11 cellular contexts compared by ENCODE assay signal in genomic region chr14:100636559-100636958, GRCh38. TPM values are rescaled to one million over a fixed set of nuclear protein-coding genes. Genes with fewer than 3 reads are reported as not detected.
DNase-seq lines count a peak whose midpoint lies in the region; ATAC-seq and TF ChIP-seq lines count a peak whose summit lies in the region.
"Had no signal": no experiment of that assay in that cellular context is flagged by ENCODE, and none has a peak within 500 bp of the region (broad histone marks: within the 10 kb centered on the region; RNA-seq: fewer than 3 reads in every experiment).

No MANE protein-coding gene starts in this region.

- no peak for TF ChIP-seq CTCF in WTC11 (IDR thresholded peaks at IDR 0.05)
- TF ChIP-seq CTCF in neural crest cell (conservative IDR thresholded peaks at IDR 0.05) = no peak
- no peak for TF ChIP-seq CTCF in ascending aorta (IDR thresholded peaks at IDR 0.05)

- intact Hi-C loops in ascending aorta (cut with DNase I) = no loop called here

- H3K27ac Mint-ChIP-seq in WTC11 (no peak overlapping the region), neural crest cell (ENCODE audit: unreplicated experiment) (peak overlapping the region; percentile 30)
- peak overlapping the region; percentile 30 for H3K27ac Mint-ChIP-seq in stimulated activated effector memory CD8-positive, alpha-beta T cell treated with anti-CD3 and anti-CD28 coated beads, Interleukin-12 subunit alpha, Interleukin-12 subunit beta, amount 100 ng/mL, for 72 hours

- no peaks in the 10 kb centered on the region for H3K9me3 ChIP-seq in ascending aorta
- H3K9me3 ChIP-seq: A549, BLaER1 had no signal

- H3K4me1 ChIP-seq in ascending aorta = no peaks in the 10 kb centered on the region
- H3K4me1 ChIP-seq: A549 had no signal

- no peaks in the 10 kb centered on the region for H3K27me3 ChIP-seq in H7 (ENCODE audit: control insufficient read depth, insufficient read depth, low read length)
- H3K27me3 ChIP-seq in ascending aorta = no peaks in the 10 kb centered on the region
- H3K27me3 ChIP-seq: BLaER1 had no signal

- H3K9me3 Mint-ChIP-seq in WTC11 (no peaks in the 10 kb centered on the region), neural crest cell (no peaks in the 10 kb centered on the region)
- H3K9me3 Mint-ChIP-seq in stimulated activated effector memory CD8-positive, alpha-beta T cell treated with anti-CD3 and anti-CD28 coated beads, Interleukin-12 subunit alpha, Interleukin-12 subunit beta, amount 100 ng/mL, for 72 hours = no peaks in the 10 kb centered on the region

- no peak overlapping the region for H3K4me3 ChIP-seq in H7 (ENCODE audit: insufficient read depth, low read depth, low read length)
- H3K4me3 ChIP-seq in ascending aorta = no peak overlapping the region
- H3K4me3 ChIP-seq: A549, BLaER1, K562 had no signal

- CTCF ChIA-PET in WTC11 (lab: Charles Lee) = interaction anchor here (1.8 to 3.6 kb wide), 3 partner anchors 9 to 96 kb away, joined by 4 to 28 read pairs (median 5); no protein-coding TSS in a partner anchor

- POLR2A ChIA-PET in WTC11 (lab: Charles Lee) = no interaction called here

- no peaks in the 10 kb centered on the region for H3K36me3 ChIP-seq in H7 (replicated peaks; ENCODE audit: control insufficient read depth, insufficient read depth, low read length)
- H3K36me3 ChIP-seq in ascending aorta = no peaks in the 10 kb centered on the region
- H3K36me3 ChIP-seq: BLaER1 had no signal

- DNase-seq in H7 (peak; percentile 40), WTC11 (ENCODE audit: low spot score) (no peak), neural crest cell (ENCODE audit: low read depth, low spot score) (no peak), NCI-H146 treated with DMSO at 0.1 percent for 48 hours (lab: John Stamatoyannopoulos, UW; ENCODE audit: unreplicated experiment) (no peak), ascending aorta (ENCODE audit: low spot score in 2 of 2) (no peak), AG20443 (ENCODE audit: low spot score) (no peak)
- no peak for DNase-seq in stimulated activated effector memory CD8-positive, alpha-beta T cell treated with anti-CD3 and anti-CD28 coated beads, Interleukin-12 subunit alpha, Interleukin-12 subunit beta, amount 100 ng/mL, for 72 hours (ENCODE audit: low spot score in 2 of 2)
- DNase-seq: DMS53 had no signal

- H3K27ac ChIP-seq in ascending aorta = no peak overlapping the region
- H3K27ac ChIP-seq: A549, BLaER1 had no signal

- H3K27me3 Mint-ChIP-seq in WTC11 (ENCODE audit: low read depth) (no peaks in the 10 kb centered on the region), neural crest cell (ENCODE audit: low read depth) (no peaks in the 10 kb centered on the region)

- ATAC-seq in WTC11 = no peak
- ATAC-seq in stimulated activated effector memory CD8-positive, alpha-beta T cell treated with anti-CD3 and anti-CD28 coated beads, Interleukin-12 subunit alpha, Interleukin-12 subunit beta, amount 100 ng/mL, for 72 hours = no peak
- ATAC-seq: A549, K562 had no signal

- H3K36me3 Mint-ChIP-seq in WTC11 (no peaks in the 10 kb centered on the region), neural crest cell (ENCODE audit: low read depth) (no peaks in the 10 kb centered on the region)
- peaks cover 16% of the 10 kb centered on the region for H3K36me3 Mint-ChIP-seq in stimulated activated effector memory CD8-positive, alpha-beta T cell treated with anti-CD3 and anti-CD28 coated beads, Interleukin-12 subunit alpha, Interleukin-12 subunit beta, amount 100 ng/mL, for 72 hours

- peaks cover 4% of the 10 kb centered on the region; the same call in 1 of the 2 replicates for H3K4me1 Mint-ChIP-seq in WTC11
- peaks cover 5% of the 10 kb centered on the region for H3K4me1 Mint-ChIP-seq in neural crest cell
- peaks cover 30% of the 10 kb centered on the region for H3K4me1 Mint-ChIP-seq in stimulated activated effector memory CD8-positive, alpha-beta T cell treated with anti-CD3 and anti-CD28 coated beads, Interleukin-12 subunit alpha, Interleukin-12 subunit beta, amount 100 ng/mL, for 72 hours

- H3K4me3 Mint-ChIP-seq in WTC11 (no peak overlapping the region), neural crest cell (no peak overlapping the region)
- H3K4me3 Mint-ChIP-seq in stimulated activated effector memory CD8-positive, alpha-beta T cell treated with anti-CD3 and anti-CD28 coated beads, Interleukin-12 subunit alpha, Interleukin-12 subunit beta, amount 100 ng/mL, for 72 hours = no peak overlapping the region

TF ChIP-seq in WTC11, 78 proteins besides CTCF, POLR2A, EP300 and RAD21:
- peak; percentile 54; the same call in 1 of the 2 replicates for TF ChIP-seq GTF2I (CRISPR knock-in tag; conservative IDR thresholded peaks at IDR 0.05)
- no peak for TF ChIP-seq KAT7 (CRISPR knock-in tag; IDR thresholded peaks at IDR 0.05; ENCODE audit: borderline replicate concordance)
TF ChIP-seq in WTC11: peak in this region for 1.

RNA-seq across cellular contexts. Expression of gene BEGAIN, which starts 49.3 kb away (rescaled TPM):
- total RNA-seq in H7 (2014; rRNA removed; shearing (Covaris generic)) = 1.3 and 3.3 TPM in 2 replicates
- total RNA-seq in WTC11 (2021) = 1.3 to 1.8 TPM (median 1.3 TPM) in 3 replicates
- 3.0 and 4.8 TPM in 2 replicates for total RNA-seq in neural crest cell
- 5.9 TPM for total RNA-seq in ascending aorta
